In genomic region chr17:60615108-60615507, GRCh38 we compare ENCODE assay signal across 34 cellular contexts.
"Had no signal": no experiment of that assay in that cellular context is flagged by ENCODE, and none has a peak within 500 bp of the region (broad histone marks: within the 10 kb centered on the region; RNA-seq: fewer than 3 reads in every experiment).

No MANE protein-coding gene starts in this region.

- H3K27ac ChIP-seq: KMS-11 had no signal

- H3K4me3 ChIP-seq: MG63 had no signal

- DNase-seq: Karpas-422, Kasumi-1, MM.1S, MV-4-11, NCI-H1048, NCI-H1092, NCI-H1092 treated with DMSO at 0.1 percent for 48 hours, NCI-H1105 treated with DMSO at 0.1 percent for 48 hours, NCI-H1417, NCI-H1417 treated with DMSO at 0.1 percent for 48 hours, NCI-H1436, NCI-H1436 treated with DMSO at 0.1 percent for 48 hours, NCI-H146, NCI-H1694, NCI-H1694 treated with DMSO at 0.1 percent for 48 hours, NCI-H187, NCI-H187 treated with DMSO at 0.1 percent for 48 hours, NCI-H1930, NCI-H2029, NCI-H2029 treated with DMSO at 0.1 percent for 48 hours, NCI-H2081, NCI-H2081 treated with DMSO at 0.1 percent for 48 hours, NCI-H2107, NCI-H2171, NCI-H2171 treated with DMSO at 0.1 percent for 48 hours, NCI-H2227 treated with DMSO at 0.1 percent for 48 hours, NCI-H226, NCI-H345, NCI-H446, NCI-H446 treated with DMSO at 0.1 percent for 48 hours, NCI-H510A, NCI-H510A treated with DMSO at 0.1 percent for 48 hours had no signal

- H3K9ac ChIP-seq: KMS-11 had no signal

- H3K27me3 ChIP-seq: MG63 had no signal

- H3K4me2 ChIP-seq: KMS-11 had no signal

- H3K9me3 ChIP-seq: MG63 had no signal
